ENCODE assay signal across 8 cellular contexts in the genomic region with DNA sequence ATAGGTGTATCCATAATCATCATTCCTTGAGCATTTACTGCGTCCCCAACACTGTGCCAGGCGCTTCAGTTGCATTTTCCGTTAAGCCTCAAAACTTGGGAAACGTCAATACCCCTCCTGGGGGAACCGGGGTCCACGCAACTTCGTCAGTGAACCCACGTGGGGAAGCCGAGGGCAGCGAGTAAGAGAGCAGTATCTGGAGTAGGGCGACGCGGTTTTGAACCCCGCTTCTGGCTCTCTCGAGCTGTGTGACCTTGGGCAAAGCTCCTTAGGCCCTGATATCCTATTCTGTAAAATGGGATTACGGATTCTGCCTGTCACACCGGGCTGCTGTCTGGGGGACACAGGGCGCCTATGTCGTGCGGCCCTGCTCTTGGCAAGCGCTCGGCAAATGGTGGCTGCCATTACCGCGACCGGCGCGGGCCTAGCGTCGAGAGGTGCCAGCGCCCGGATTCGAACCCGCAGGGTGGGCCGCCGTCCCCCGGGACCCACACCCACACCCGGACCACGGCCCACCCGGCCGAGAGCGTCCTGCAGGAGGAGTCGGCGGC.
A peak's percentile ranks its signal among the peaks of the same experiment; 100 is the strongest.
DNase-seq lines count a peak whose midpoint lies in the region; ATAC-seq lines count a peak whose summit lies in the region.

No MANE protein-coding gene starts in this region.

- ATAC-seq in GM21447 (IDR thresholded peaks at IDR 0.05; ENCODE audit: unreplicated experiment) (no peak), GM21576 (IDR thresholded peaks at IDR 0.05; ENCODE audit: unreplicated experiment) (no peak), HG02610 (IDR thresholded peaks at IDR 0.05; ENCODE audit: unreplicated experiment) (no peak)

- H3K27me3 ChIP-seq in muscle layer of colon (ENCODE audit: control insufficient read depth in 1 of 2, insufficient read depth in 2 of 2, low read length in 2 of 2) = no peaks in the 10 kb centered on the region

- peak overlapping the region; percentile 84 for H3K27ac Mint-ChIP-seq in activated T-cell treated with anti-CD3 and anti-CD28 coated beads, Interleukin-2, amount 50 U/mL, for 24 hours

- H3K9me3 Mint-ChIP-seq in activated T-cell treated with anti-CD3 and anti-CD28 coated beads, Interleukin-2, amount 50 U/mL, for 24 hours = no peaks in the 10 kb centered on the region

- H3K27me3 Mint-ChIP-seq in activated T-cell treated with anti-CD3 and anti-CD28 coated beads, Interleukin-2, amount 50 U/mL, for 24 hours = no peaks in the 10 kb centered on the region

- H3K27ac ChIP-seq in muscle layer of colon (ENCODE audit: low read depth, low read length) = peak overlapping the region; percentile 77

- H3K36me3 ChIP-seq in muscle layer of colon (ENCODE audit: insufficient read depth, low read length) = peaks cover 39% of the 10 kb centered on the region

- H3K4me1 ChIP-seq in muscle layer of colon (ENCODE audit: insufficient read depth, low read length) = peaks cover 30% of the 10 kb centered on the region

- in situ Hi-C loops in KBM-7 (cut with MboI; ENCODE audit: low pct_unique_long_range_greater_than_20kb, low sequenced_read_pairs) = no loop called here

- H3K9me3 ChIP-seq in muscle layer of colon (ENCODE audit: low read length) = no peaks in the 10 kb centered on the region

- no peak for DNase-seq in activated T-cell treated with anti-CD3 and anti-CD28 coated beads, Interleukin-2, amount 50 U/mL, for 24 hours
- DNase-seq in activated T-cell treated with anti-CD3 and anti-CD28 coated beads for 4 hours = no peak
- peak; percentile 83 for DNase-seq in KBM-7
- DNase-seq in cerebellar cortex (ENCODE audit: low spot score) = peak; percentile 25

- H3K4me3 Mint-ChIP-seq in activated T-cell treated with anti-CD3 and anti-CD28 coated beads, Interleukin-2, amount 50 U/mL, for 24 hours = peak overlapping the region; percentile 85

- H3K4me1 Mint-ChIP-seq in activated T-cell treated with anti-CD3 and anti-CD28 coated beads, Interleukin-2, amount 50 U/mL, for 24 hours (ENCODE audit: low read depth) = peaks cover 69% of the 10 kb centered on the region

- H3K4me3 ChIP-seq in muscle layer of colon (ENCODE audit: low read depth in 1 of 2, low read length in 2 of 2) = peak overlapping the region; percentile 67 to 84

- H3K9ac ChIP-seq in muscle layer of colon (ENCODE audit: low read length) = peak overlapping the region; percentile 80

- peaks cover 45% of the 10 kb centered on the region for H3K36me3 Mint-ChIP-seq in activated T-cell treated with anti-CD3 and anti-CD28 coated beads, Interleukin-2, amount 50 U/mL, for 24 hours (ENCODE audit: low read depth)

Comparison
In these comparisons a context has a peak if more than half of its experiments do, and no peak if none do; other contexts are left out.
1. DNase-seq: peak in KBM-7 (single experiment) and cerebellar cortex (single experiment); none in activated T-cell treated with anti-CD3 and anti-CD28 coated beads, Interleukin-2, amount 50 U/mL, for 24 hours (single experiment) and activated T-cell treated with anti-CD3 and anti-CD28 coated beads for 4 hours (single experiment).